ENCODE assay signal across 1 cellular context in genomic region chr2:19541884-19542283, GRCh38.
TF ChIP-seq lines count a peak whose summit lies in the region.

No MANE protein-coding gene starts in this region.

TF ChIP-seq in H1, 55 proteins besides CTCF, POLR2A, EP300 and RAD21 (continued from another document):
- TF ChIP-seq CHD7 (IDR thresholded peaks at IDR 0.05; ENCODE audit: insufficient replicate concordance, low read length) (no peak), SRF (IDR thresholded peaks at IDR 0.05; ENCODE audit: low read depth, low read length) (no peak)
TF ChIP-seq in H1: peak in this region for 0.
